Comparison of ENCODE assay signal across 8 cellular contexts in genomic region chr13:52599037-52599852, GRCh38. TPM values are rescaled to one million over a fixed set of nuclear protein-coding genes. Genes with fewer than 3 reads are reported as not detected.
A peak's percentile ranks its signal among the peaks of the same experiment; 100 is the strongest.
DNase-seq lines count a peak whose midpoint lies in the region; ATAC-seq and TF ChIP-seq lines count a peak whose summit lies in the region.

No MANE protein-coding gene starts in this region.

- H3K4me3 Mint-ChIP-seq in stimulated activated memory B cell treated with anti-CD40 and anti-IgM and Interleukin-4, amounts not matched to agents 10 μg/mL and 1 μg/mL and 100 μg/mL, for 72 hours, result peak overlapping the region; percentile 63

- DNase-seq in AG10803 (ENCODE audit: low read depth) (peak; percentile 18), LHCN-M2 (ENCODE audit: low read depth) (peak; percentile 71), ascending aorta (ENCODE audit: low spot score in 2 of 2) (no peak), GDM1 (lab: John Stamatoyannopoulos, UW) (no peak), NCI-H1436 (lab: John Stamatoyannopoulos, UW) (no peak)

- H3K9me3 ChIP-seq in ascending aorta (no peaks in the 10 kb centered on the region), iPS-18c (ENCODE audit: control insufficient read depth, insufficient read depth, low read length) (no peaks in the 10 kb centered on the region)

- H3K4me1 Mint-ChIP-seq in stimulated activated memory B cell treated with anti-CD40 and anti-IgM and Interleukin-4, amounts not matched to agents 10 μg/mL and 1 μg/mL and 100 μg/mL, for 72 hours, result peaks cover 7% of the 10 kb centered on the region

- H3K36me3 ChIP-seq in ascending aorta, result no peaks in the 10 kb centered on the region

- H3K36me3 Mint-ChIP-seq in stimulated activated memory B cell treated with anti-CD40 and anti-IgM and Interleukin-4, amounts not matched to agents 10 μg/mL and 1 μg/mL and 100 μg/mL, for 72 hours, result no peaks in the 10 kb centered on the region

- intact Hi-C loops in ascending aorta (cut with DNase I), result loop anchor here (1.0 kb wide), 2 partner anchors 18 to 53 kb away; partner anchors contain the start of gene SUGT1

- H3K4me3 ChIP-seq in AG10803 (ENCODE audit: low read length), result peak overlapping the region; percentile 37
- peak overlapping the region; percentile 80 to 92 for H3K4me3 ChIP-seq in ascending aorta
- peak overlapping the region; percentile 52; the same call in 1 of the 2 replicates for H3K4me3 ChIP-seq in iPS-18c (ENCODE audit: insufficient read depth, low read depth, low read length)

- peak overlapping the region; percentile 70 to 91 for H3K27ac ChIP-seq in ascending aorta

- H3K4me1 ChIP-seq in ascending aorta, result peaks cover 0 to 7% of the 10 kb centered on the region in 2 donors

- H3K9me3 Mint-ChIP-seq in stimulated activated memory B cell treated with anti-CD40 and anti-IgM and Interleukin-4, amounts not matched to agents 10 μg/mL and 1 μg/mL and 100 μg/mL, for 72 hours, result no peaks in the 10 kb centered on the region

- H3K27me3 ChIP-seq in ascending aorta, result no peaks in the 10 kb centered on the region

- peaks cover 29% of the 10 kb centered on the region for H3K27me3 Mint-ChIP-seq in stimulated activated memory B cell treated with anti-CD40 and anti-IgM and Interleukin-4, amounts not matched to agents 10 μg/mL and 1 μg/mL and 100 μg/mL, for 72 hours

- ATAC-seq in GM19372 (IDR thresholded peaks at IDR 0.05; ENCODE audit: low read depth, unreplicated experiment), result peak; percentile 24
- no peak for ATAC-seq in stimulated activated memory B cell treated with anti-CD40 and anti-IgM and Interleukin-4, amounts not matched to agents 10 μg/mL and 1 μg/mL and 100 μg/mL, for 72 hours

- H3K27ac Mint-ChIP-seq in stimulated activated memory B cell treated with anti-CD40 and anti-IgM and Interleukin-4, amounts not matched to agents 10 μg/mL and 1 μg/mL and 100 μg/mL, for 72 hours, result no peak overlapping the region

- no peak for TF ChIP-seq CTCF in AG10803 (conservative IDR thresholded peaks at IDR 0.05; ENCODE audit: low read length)
- TF ChIP-seq CTCF in ascending aorta (IDR thresholded peaks at IDR 0.05), result no peak

RNA-seq across cellular contexts. Expression of gene HNRNPA1L2, which starts 43.0 kb away (rescaled TPM):
- total RNA-seq in LHCN-M2 (2014; rRNA removed) (3.1 and 3.3 TPM in 2 replicates), ascending aorta (0.32 TPM)
- polyA plus RNA-seq in LHCN-M2 (2012), result 8.4 TPM

RNA-seq across cellular contexts. Expression of gene SUGT1, which starts 53.4 kb away (rescaled TPM):
- 46.4 and 49.4 TPM in 2 replicates for total RNA-seq in LHCN-M2 (2014; rRNA removed)
- 44.5 TPM for polyA plus RNA-seq in LHCN-M2 (2012)
- total RNA-seq in ascending aorta, result 8.8 TPM

Comparison
In these comparisons a context has a peak if more than half of its experiments do, and no peak if none do; other contexts are left out.
1. DNase-seq: peak in AG10803 (single experiment) and LHCN-M2 (single experiment); none in ascending aorta (0 of 2), GDM1 (single experiment) and NCI-H1436 (single experiment).
2. Peak in every context shown above with its lines, with median percentiles within 50 percentile points of each other: H3K4me3 ChIP-seq.